Comparison of ENCODE assay signal across 14 cellular contexts in genomic region chr11:59643390-59643789, GRCh38. TPM values are rescaled to one million over a fixed set of nuclear protein-coding genes. Genes with fewer than 3 reads are reported as not detected.
DNase-seq lines count a peak whose midpoint lies in the region; ATAC-seq and TF ChIP-seq lines count a peak whose summit lies in the region.
"Had no signal": no experiment of that assay in that cellular context is flagged by ENCODE, and none has a peak within 500 bp of the region (broad histone marks: within the 10 kb centered on the region; RNA-seq: fewer than 3 reads in every experiment).

No MANE protein-coding gene starts in this region.

- no peak for TF ChIP-seq CTCF in liver (IDR thresholded peaks at IDR 0.05; ENCODE audit: low read depth, low read length, missing input control)

- no peaks in the 10 kb centered on the region for H3K27me3 Mint-ChIP-seq in activated CD8-positive, alpha-beta memory T cell treated with anti-CD3 and anti-CD28 coated beads, Interleukin-2, amount 10 ng/mL, durations not matched to agents 7 days and 5 days
- H3K27me3 Mint-ChIP-seq in immature natural killer cell (ENCODE audit: low read depth in 3 of 3): peaks cover 0 to 7% (median 0%) of the 10 kb centered on the region in 3 donors

- no peaks in the 10 kb centered on the region for H3K9me3 ChIP-seq in adipocyte (ENCODE audit: control insufficient read depth, low read length)
- H3K9me3 ChIP-seq in liver (ENCODE audit: control insufficient read depth in 4 of 4, low read length in 3 of 4): no peaks in the 10 kb centered on the region
- H3K9me3 ChIP-seq: A549, BLaER1, Caco-2, HAP-1 had no signal

- peaks cover 70% of the 10 kb centered on the region for H3K36me3 Mint-ChIP-seq in activated CD8-positive, alpha-beta memory T cell treated with anti-CD3 and anti-CD28 coated beads, Interleukin-2, amount 10 ng/mL, durations not matched to agents 7 days and 5 days
- peaks cover 26 to 67% (median 32%) of the 10 kb centered on the region in 3 donors for H3K36me3 Mint-ChIP-seq in immature natural killer cell

- H3K4me3 ChIP-seq in adipocyte (ENCODE audit: low read length) (no peak overlapping the region), liver (ENCODE audit: low read depth in 1 of 3, low read length in 3 of 3) (no peak overlapping the region)
- H3K4me3 ChIP-seq: A549, BLaER1, GM12878, HAP-1 had no signal

- peak overlapping the region; percentile 33 for H3K27ac Mint-ChIP-seq in activated CD8-positive, alpha-beta memory T cell treated with anti-CD3 and anti-CD28 coated beads, Interleukin-2, amount 10 ng/mL, durations not matched to agents 7 days and 5 days
- peak overlapping the region in 2 of 6 donors; percentile 7 to 33 for H3K27ac Mint-ChIP-seq in immature natural killer cell

- DNase-seq in activated CD8-positive, alpha-beta memory T cell treated with anti-CD3 and anti-CD28 coated beads, Interleukin-2, amount 10 ng/mL, durations not matched to agents 7 days and 5 days: no peak
- DNase-seq in activated CD8-positive, alpha-beta memory T cell treated with anti-CD3 and anti-CD28 coated beads, Interleukin-2, amount 50 U/mL, for 48 hours: no peak
- DNase-seq in adipocyte (ENCODE audit: low read depth) (peak; percentile 26), immature natural killer cell (no peak), midbrain (lab: John Stamatoyannopoulos, UW) (no peak)
- DNase-seq: AML-193, Caco-2 had no signal

- 55% methylated on average over 3 of the region's 3 CpGs for WGBS in liver

- H3K36me3 ChIP-seq in adipocyte (ENCODE audit: control insufficient read depth, insufficient read depth, low read length, severe bottlenecking) (peaks cover 93% of the 10 kb centered on the region), liver (ENCODE audit: control insufficient read depth in 4 of 4, insufficient read depth in 3 of 4, low read depth in 1 of 4, low read length in 3 of 4) (peaks cover 22 to 66% (median 62%) of the 10 kb centered on the region in 4 donors)

- H3K4me1 ChIP-seq in adipocyte (ENCODE audit: control insufficient read depth, insufficient read depth, low read length) (no peaks in the 10 kb centered on the region), liver (ENCODE audit: control insufficient read depth in 4 of 4, insufficient read depth in 4 of 4, low read length in 3 of 4) (peaks cover 0 to 3% (median 0%) of the 10 kb centered on the region in 4 donors)
- H3K4me1 ChIP-seq: A549, BLaER1, HAP-1 had no signal

- no peaks in the 10 kb centered on the region for H3K27me3 ChIP-seq in adipocyte (replicated peaks; ENCODE audit: control insufficient read depth, insufficient read depth, low read length)
- no peaks in the 10 kb centered on the region for H3K27me3 ChIP-seq in liver (ENCODE audit: control insufficient read depth in 4 of 4, insufficient read depth in 4 of 4, low read length in 3 of 4)
- H3K27me3 ChIP-seq: BLaER1 had no signal

- TF ChIP-seq RAD21 in liver (IDR thresholded peaks at IDR 0.05): no peak

- H3K9ac ChIP-seq in adipocyte (ENCODE audit: low read length) (no peak overlapping the region), liver (ENCODE audit: low read depth in 1 of 2, low read length in 2 of 2) (no peak overlapping the region)
- H3K9ac ChIP-seq: BLaER1 had no signal

- CTCF ChIA-PET in activated CD8-positive, alpha-beta memory T cell treated with anti-CD3 and anti-CD28 coated beads, Interleukin-2, amount 10 ng/mL, durations not matched to agents 7 days and 5 days (lab: Charles Lee): interaction anchor here (1.7 kb wide), 1 partner anchor 20 kb away, joined by 3 read pairs; no protein-coding TSS in a partner anchor

- ATAC-seq in activated CD8-positive, alpha-beta memory T cell treated with anti-CD3 and anti-CD28 coated beads, Interleukin-2, amount 10 ng/mL, durations not matched to agents 7 days and 5 days: no peak
- ATAC-seq in GM18511 (IDR thresholded peaks at IDR 0.05; ENCODE audit: unreplicated experiment): no peak
- ATAC-seq: A549, GM12878 had no signal

- H3K4me1 Mint-ChIP-seq in activated CD8-positive, alpha-beta memory T cell treated with anti-CD3 and anti-CD28 coated beads, Interleukin-2, amount 10 ng/mL, durations not matched to agents 7 days and 5 days: no peaks in the 10 kb centered on the region
- H3K4me1 Mint-ChIP-seq in immature natural killer cell: peaks cover 0 to 7% of the 10 kb centered on the region in 2 donors

- no peaks in the 10 kb centered on the region for H3K9me3 Mint-ChIP-seq in activated CD8-positive, alpha-beta memory T cell treated with anti-CD3 and anti-CD28 coated beads, Interleukin-2, amount 10 ng/mL, durations not matched to agents 7 days and 5 days (ENCODE audit: low read depth)
- no peaks in the 10 kb centered on the region for H3K9me3 Mint-ChIP-seq in immature natural killer cell

- H3K4me3 Mint-ChIP-seq in activated CD8-positive, alpha-beta memory T cell treated with anti-CD3 and anti-CD28 coated beads, Interleukin-2, amount 10 ng/mL, durations not matched to agents 7 days and 5 days: no peak overlapping the region
- H3K4me3 Mint-ChIP-seq in immature natural killer cell: no peak overlapping the region

- no peak overlapping the region for H3K27ac ChIP-seq in liver (ENCODE audit: low read depth in 1 of 2, low read length in 2 of 2)
- H3K27ac ChIP-seq: 22Rv1, A549, BLaER1 had no signal

TF ChIP-seq in liver, 16 proteins besides CTCF, POLR2A, EP300 and RAD21 (continues in another document):
- TF ChIP-seq SP1 (IDR thresholded peaks at IDR 0.05): no peak
- TF ChIP-seq YY1 (IDR thresholded peaks at IDR 0.05): no peak
- TF ChIP-seq ATF3 (IDR thresholded peaks at IDR 0.05): no peak
- TF ChIP-seq FOXA1 (IDR thresholded peaks at IDR 0.05): no peak
- no peak for TF ChIP-seq NR2F2 (IDR thresholded peaks at IDR 0.05)
- TF ChIP-seq HNF4A (conservative IDR thresholded peaks at IDR 0.05): peak; percentile 60 to 68
- TF ChIP-seq REST (IDR thresholded peaks at IDR 0.05): no peak
- no peak for TF ChIP-seq GABPA (IDR thresholded peaks at IDR 0.05 in 1 of 2, conservative IDR thresholded peaks at IDR 0.05 in 1 of 2)
- no peak for TF ChIP-seq MAX (IDR thresholded peaks at IDR 0.05)
- no peak for TF ChIP-seq EGR1 (IDR thresholded peaks at IDR 0.05; ENCODE audit: low read depth in 2 of 2)
- TF ChIP-seq ZBTB33 (IDR thresholded peaks at IDR 0.05): no peak
- peak in 1 of 2 donors; percentile 17 for TF ChIP-seq JUND (IDR thresholded peaks at IDR 0.05)
- TF ChIP-seq FOXA2 (IDR thresholded peaks at IDR 0.05): no peak
- TF ChIP-seq TAF1 (conservative IDR thresholded peaks at IDR 0.05): no peak
- peak; percentile 34 to 60 for TF ChIP-seq RXRA (IDR thresholded peaks at IDR 0.05)

RNA-seq across cellular contexts. Expression of gene PATL1, which starts 25.4 kb away (rescaled TPM):
- 10 to 100 TPM; 56.7 to 62.6 TPM for total RNA-seq in activated CD8-positive, alpha-beta memory T cell treated with anti-CD3 and anti-CD28 coated beads, Interleukin-2, amount 10 ng/mL, durations not matched to agents 7 days and 5 days
- 10 to 100 TPM in 1 of 2 donors, 1 to 10 TPM in 1; 4.9 to 14.4 TPM for total RNA-seq in liver
- polyA plus RNA-seq in liver: 10 to 100 TPM; 10.4 to 14.7 TPM
- 1 to 10 TPM; 2.2 to 6.2 (median 2.4) TPM for polyA plus RNA-seq in immature natural killer cell

RNA-seq across cellular contexts. Expression of gene OSBP, which starts 27.8 kb away (rescaled TPM):
- 10 to 100 TPM; 36.6 to 38.0 TPM for total RNA-seq in activated CD8-positive, alpha-beta memory T cell treated with anti-CD3 and anti-CD28 coated beads, Interleukin-2, amount 10 ng/mL, durations not matched to agents 7 days and 5 days
- total RNA-seq in liver: 10 to 100 TPM; 25.3 to 92.5 TPM
- 10 to 100 TPM; 16.5 to 47.8 TPM for polyA plus RNA-seq in liver
- polyA plus RNA-seq in immature natural killer cell: 10 to 100 TPM; 14.7 to 22.2 (median 19.0) TPM
